ENCODE assay signal across 1 cellular context in genomic region chr14:95319312-95320075, GRCh38.
TF ChIP-seq lines count a peak whose summit lies in the region.

Gene CLMN, minus strand, starts transcription at chr14:95319908. Its CDS starts 116 bp downstream, at chr14:95319792.

TF ChIP-seq in GM12878, 131 proteins besides CTCF, POLR2A, EP300 and RAD21 (continued from another document):
- no peak for TF ChIP-seq BCL3 (IDR thresholded peaks at IDR 0.05; ENCODE audit: borderline replicate concordance, insufficient read depth, low read depth, low read length, poor library complexity, severe bottlenecking)
- TF ChIP-seq RBBP5 (conservative IDR thresholded peaks at IDR 0.05) = no peak
- TF ChIP-seq ZBTB11 (CRISPR knock-in tag; IDR thresholded peaks at IDR 0.05) = no peak
- TF ChIP-seq KLF5 (IDR thresholded peaks at IDR 0.05; ENCODE audit: partially characterized antibody) = no peak
- TF ChIP-seq IKZF2 (IDR thresholded peaks at IDR 0.05) = peak; percentile 34 to 60; a peak in 1 of 4 replicates
- TF ChIP-seq ZNF622 (IDR thresholded peaks at IDR 0.05) = no peak
- TF ChIP-seq SIN3A (IDR thresholded peaks at IDR 0.05; ENCODE audit: low read depth, low read length) = peak; percentile 62; the same call in 1 of the 2 replicates
- peak; percentile 76; the same call in 1 of the 2 replicates for TF ChIP-seq NKRF (conservative IDR thresholded peaks at IDR 0.05)
- TF ChIP-seq JUND (IDR thresholded peaks at IDR 0.05; ENCODE audit: low read depth, low read length) = no peak
- TF ChIP-seq, protein P1, sequence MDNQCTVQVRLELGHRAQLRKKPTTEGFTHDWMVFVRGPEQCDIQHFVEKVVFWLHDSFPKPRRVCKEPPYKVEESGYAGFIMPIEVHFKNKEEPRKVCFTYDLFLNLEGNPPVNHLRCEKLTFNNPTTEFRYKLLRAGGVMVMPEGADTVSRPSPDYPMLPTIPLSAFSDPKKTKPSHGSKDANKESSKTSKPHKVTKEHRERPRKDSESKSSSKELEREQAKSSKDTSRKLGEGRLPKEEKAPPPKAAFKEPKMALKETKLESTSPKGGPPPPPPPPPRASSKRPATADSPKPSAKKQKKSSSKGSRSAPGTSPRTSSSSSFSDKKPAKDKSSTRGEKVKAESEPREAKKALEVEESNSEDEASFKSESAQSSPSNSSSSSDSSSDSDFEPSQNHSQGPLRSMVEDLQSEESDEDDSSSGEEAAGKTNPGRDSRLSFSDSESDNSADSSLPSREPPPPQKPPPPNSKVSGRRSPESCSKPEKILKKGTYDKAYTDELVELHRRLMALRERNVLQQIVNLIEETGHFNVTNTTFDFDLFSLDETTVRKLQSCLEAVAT (IDR thresholded peaks at IDR 0.05) = peak; percentile 78
- TF ChIP-seq CHD1 (IDR thresholded peaks at IDR 0.05; ENCODE audit: low read depth, low read length) = no peak
- no peak for TF ChIP-seq HDAC6 (IDR thresholded peaks at IDR 0.05; ENCODE audit: unreplicated experiment)
- no peak for TF ChIP-seq CBX5 (IDR thresholded peaks at IDR 0.05; ENCODE audit: low read depth)
- TF ChIP-seq, protein P2, sequence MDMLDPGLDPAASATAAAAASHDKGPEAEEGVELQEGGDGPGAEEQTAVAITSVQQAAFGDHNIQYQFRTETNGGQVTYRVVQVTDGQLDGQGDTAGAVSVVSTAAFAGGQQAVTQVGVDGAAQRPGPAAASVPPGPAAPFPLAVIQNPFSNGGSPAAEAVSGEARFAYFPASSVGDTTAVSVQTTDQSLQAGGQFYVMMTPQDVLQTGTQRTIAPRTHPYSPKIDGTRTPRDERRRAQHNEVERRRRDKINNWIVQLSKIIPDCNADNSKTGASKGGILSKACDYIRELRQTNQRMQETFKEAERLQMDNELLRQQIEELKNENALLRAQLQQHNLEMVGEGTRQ (IDR thresholded peaks at IDR 0.05; ENCODE audit: borderline replicate concordance, low read depth, low read length) = no peak
- TF ChIP-seq, protein P3, sequence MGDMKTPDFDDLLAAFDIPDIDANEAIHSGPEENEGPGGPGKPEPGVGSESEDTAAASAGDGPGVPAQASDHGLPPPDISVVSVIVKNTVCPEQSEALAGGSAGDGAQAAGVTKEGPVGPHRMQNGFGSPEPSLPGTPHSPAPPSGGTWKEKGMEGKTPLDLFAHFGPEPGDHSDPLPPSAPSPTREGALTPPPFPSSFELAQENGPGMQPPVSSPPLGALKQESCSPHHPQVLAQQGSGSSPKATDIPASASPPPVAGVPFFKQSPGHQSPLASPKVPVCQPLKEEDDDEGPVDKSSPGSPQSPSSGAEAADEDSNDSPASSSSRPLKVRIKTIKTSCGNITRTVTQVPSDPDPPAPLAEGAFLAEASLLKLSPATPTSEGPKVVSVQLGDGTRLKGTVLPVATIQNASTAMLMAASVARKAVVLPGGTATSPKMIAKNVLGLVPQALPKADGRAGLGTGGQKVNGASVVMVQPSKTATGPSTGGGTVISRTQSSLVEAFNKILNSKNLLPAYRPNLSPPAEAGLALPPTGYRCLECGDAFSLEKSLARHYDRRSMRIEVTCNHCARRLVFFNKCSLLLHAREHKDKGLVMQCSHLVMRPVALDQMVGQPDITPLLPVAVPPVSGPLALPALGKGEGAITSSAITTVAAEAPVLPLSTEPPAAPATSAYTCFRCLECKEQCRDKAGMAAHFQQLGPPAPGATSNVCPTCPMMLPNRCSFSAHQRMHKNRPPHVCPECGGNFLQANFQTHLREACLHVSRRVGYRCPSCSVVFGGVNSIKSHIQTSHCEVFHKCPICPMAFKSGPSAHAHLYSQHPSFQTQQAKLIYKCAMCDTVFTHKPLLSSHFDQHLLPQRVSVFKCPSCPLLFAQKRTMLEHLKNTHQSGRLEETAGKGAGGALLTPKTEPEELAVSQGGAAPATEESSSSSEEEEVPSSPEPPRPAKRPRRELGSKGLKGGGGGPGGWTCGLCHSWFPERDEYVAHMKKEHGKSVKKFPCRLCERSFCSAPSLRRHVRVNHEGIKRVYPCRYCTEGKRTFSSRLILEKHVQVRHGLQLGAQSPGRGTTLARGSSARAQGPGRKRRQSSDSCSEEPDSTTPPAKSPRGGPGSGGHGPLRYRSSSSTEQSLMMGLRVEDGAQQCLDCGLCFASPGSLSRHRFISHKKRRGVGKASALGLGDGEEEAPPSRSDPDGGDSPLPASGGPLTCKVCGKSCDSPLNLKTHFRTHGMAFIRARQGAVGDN (IDR thresholded peaks at IDR 0.05) = 0 out of 2 replicates have a peak, but pooled peaks have one; percentile 26
- peak; percentile 67 for TF ChIP-seq ATF7 (IDR thresholded peaks at IDR 0.05; ENCODE audit: low read depth)
- TF ChIP-seq GABPA (IDR thresholded peaks at IDR 0.05; ENCODE audit: low read depth) = no peak
- TF ChIP-seq ZSCAN29 (IDR thresholded peaks at IDR 0.05) = no peak
- no peak for TF ChIP-seq RELA (IDR thresholded peaks at IDR 0.05; ENCODE audit: borderline replicate concordance, partially characterized antibody)
